Comparison of ENCODE assay signal across 9 cellular contexts in the genomic region with DNA sequence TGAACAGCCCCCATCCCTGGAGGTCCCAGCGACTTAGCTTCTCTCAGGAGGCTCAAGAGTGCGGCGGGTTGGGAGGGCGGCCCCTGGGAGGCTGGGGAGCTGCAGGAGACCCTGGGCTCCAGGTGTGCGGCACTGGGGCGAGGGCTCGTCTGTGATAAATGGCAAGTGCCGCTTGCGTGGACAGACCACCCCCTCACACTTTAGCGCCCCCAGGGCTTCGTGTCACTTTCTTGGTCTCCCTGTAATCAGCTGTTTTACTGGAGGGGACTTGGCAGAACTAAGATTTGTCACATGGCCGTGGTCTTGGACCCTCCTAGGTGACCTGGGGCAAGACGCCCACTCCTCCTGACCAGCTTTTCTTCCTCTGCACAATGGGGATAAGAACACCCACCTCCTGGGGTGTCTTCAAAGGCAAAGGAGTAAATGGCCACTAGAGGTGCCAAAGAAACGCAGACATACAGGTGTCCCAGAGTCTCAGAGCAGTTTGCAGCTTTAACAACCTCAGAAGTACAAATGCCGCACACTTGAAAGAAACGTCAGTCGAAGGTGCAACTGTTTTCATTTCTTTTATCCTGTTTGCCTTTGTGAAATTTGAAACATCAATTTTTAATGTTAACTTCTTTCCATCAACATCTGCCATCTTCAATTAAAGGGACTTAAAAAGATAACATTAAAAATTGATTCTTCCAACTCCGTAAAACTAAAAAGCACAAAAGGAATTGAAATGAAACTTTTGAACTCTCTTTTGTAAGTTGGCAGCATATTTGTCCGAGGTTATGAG. TPM values are rescaled to one million over a fixed set of nuclear protein-coding genes. Genes with fewer than 3 reads are reported as not detected.
DNase-seq lines count a peak whose midpoint lies in the region; ATAC-seq and TF ChIP-seq lines count a peak whose summit lies in the region.
"Had no signal": no experiment of that assay in that cellular context is flagged by ENCODE, and none has a peak within 500 bp of the region (broad histone marks: within the 10 kb centered on the region; RNA-seq: fewer than 3 reads in every experiment).

No MANE protein-coding gene starts in this region.

- intact Hi-C loops in CD4-positive, alpha-beta T cell (cut with DNase I, micrococcal nuclease): no loop called here
- intact Hi-C loops in colonic mucosa (cut with DNase I) (no loop called here), mucosa of descending colon (cut with DNase I, micrococcal nuclease) (no loop called here), natural killer cell (cut with micrococcal nuclease) (no loop called here)

- H3K4me3 ChIP-seq in colonic mucosa: peak overlapping the region; percentile 62
- peak overlapping the region; percentile 15 for H3K4me3 ChIP-seq in mucosa of descending colon

- H3K9me3 Mint-ChIP-seq in CD4-positive, alpha-beta T cell: no peaks in the 10 kb centered on the region
- no peaks in the 10 kb centered on the region for H3K9me3 Mint-ChIP-seq in natural killer cell

- H3K27ac ChIP-seq in CD4-positive, alpha-beta T cell (ENCODE audit: low read depth, low read length): no peak overlapping the region
- H3K27ac ChIP-seq in colonic mucosa: peak overlapping the region; percentile 95

- ATAC-seq in CD4-positive, alpha-beta T cell (ENCODE audit: poor library complexity): peak; percentile 66
- ATAC-seq in GM21529 (IDR thresholded peaks at IDR 0.05; ENCODE audit: unreplicated experiment) (peak; percentile 39), mucosa of descending colon (peak; percentile 64), natural killer cell (no peak), HG03571 (IDR thresholded peaks at IDR 0.05; ENCODE audit: unreplicated experiment) (no peak)

- no peaks in the 10 kb centered on the region for H3K9me3 ChIP-seq in CD4-positive, alpha-beta T cell (ENCODE audit: control insufficient read depth, low read length)
- no peaks in the 10 kb centered on the region for H3K9me3 ChIP-seq in colonic mucosa
- H3K9me3 ChIP-seq in mucosa of descending colon: no peaks in the 10 kb centered on the region

- CTCF ChIA-PET in CD4-positive, alpha-beta T cell (lab: Charles Lee): no interaction called here

- H3K4me3 Mint-ChIP-seq in CD4-positive, alpha-beta T cell: peak overlapping the region; percentile 62
- no peak overlapping the region for H3K4me3 Mint-ChIP-seq in natural killer cell

- peaks cover 12% of the 10 kb centered on the region for H3K4me1 Mint-ChIP-seq in CD4-positive, alpha-beta T cell (ENCODE audit: low read depth)
- H3K4me1 Mint-ChIP-seq in natural killer cell: peaks cover 0 to 15% of the 10 kb centered on the region in 2 donors

- TF ChIP-seq CTCF in CD4-positive, alpha-beta T cell (IDR thresholded peaks at IDR 0.05): no peak
- TF ChIP-seq CTCF in colonic mucosa (IDR thresholded peaks at IDR 0.05) (peak; percentile 39), mucosa of descending colon (IDR thresholded peaks at IDR 0.05) (peak; percentile 23), natural killer cell (IDR thresholded peaks at IDR 0.05) (no peak)

- peaks cover 33% of the 10 kb centered on the region for H3K27me3 Mint-ChIP-seq in CD4-positive, alpha-beta T cell
- peaks cover 0 to 12% of the 10 kb centered on the region in 2 donors for H3K27me3 Mint-ChIP-seq in natural killer cell (ENCODE audit: low read depth in 2 of 2)

- H3K4me1 ChIP-seq in colonic mucosa (peaks cover 10% of the 10 kb centered on the region), mucosa of descending colon (ENCODE audit: low read depth) (peaks cover 17% of the 10 kb centered on the region)

- no peak overlapping the region for H3K27ac Mint-ChIP-seq in CD4-positive, alpha-beta T cell
- H3K27ac Mint-ChIP-seq in natural killer cell: peak overlapping the region in 1 of 2 donors; percentile 11

- no peak for DNase-seq in CD4-positive, alpha-beta T cell
- DNase-seq in OCI-M1 (lab: John Stamatoyannopoulos, UW): peak; percentile 60
- DNase-seq in colonic mucosa: peak; percentile 50
- DNase-seq in mucosa of descending colon: peak in 1 of 3 donors; percentile 65
- DNase-seq in natural killer cell: no peak
- no peak for DNase-seq in GF-D8 (lab: John Stamatoyannopoulos, UW)

- no peaks in the 10 kb centered on the region for H3K36me3 Mint-ChIP-seq in CD4-positive, alpha-beta T cell (ENCODE audit: low read depth)
- H3K36me3 Mint-ChIP-seq in natural killer cell: no peaks in the 10 kb centered on the region

- no peaks in the 10 kb centered on the region for H3K36me3 ChIP-seq in colonic mucosa
- no peaks in the 10 kb centered on the region for H3K36me3 ChIP-seq in mucosa of descending colon (ENCODE audit: low read depth)

- POLR2A ChIA-PET in CD4-positive, alpha-beta T cell (lab: Charles Lee): no interaction called here

- H3K27me3 ChIP-seq in CD4-positive, alpha-beta T cell (ENCODE audit: control insufficient read depth, insufficient read depth, low read length): peaks cover 39% of the 10 kb centered on the region
- no peaks in the 10 kb centered on the region for H3K27me3 ChIP-seq in colonic mucosa

- peak overlapping the region; percentile 94 to 95 for H3K9ac ChIP-seq in colonic mucosa (ENCODE audit: low read depth in 2 of 2, low read length in 2 of 2)

RNA-seq across cellular contexts. Expression of a gene that starts 0.9 kb away (rescaled TPM):
- total RNA-seq in CD4-positive, alpha-beta T cell: 1 to 10 TPM; 2.1 to 2.6 TPM
- 10 to 100 TPM in 1 of 2 donors, 1 to 10 TPM in 1; 9.4 to 11.9 TPM for total RNA-seq in colonic mucosa
- 10 to 100 TPM; 11.6 to 15.9 (median 12.2) TPM for total RNA-seq in mucosa of descending colon
- total RNA-seq in natural killer cell: 1 to 10 TPM; 3.9 to 4.1 (median 4.0) TPM

RNA-seq across cellular contexts. Expression of a gene that starts 14.1 kb away (rescaled TPM):
- total RNA-seq in CD4-positive, alpha-beta T cell: not detected
- total RNA-seq in colonic mucosa (under 1 TPM; 0.25 to 0.42 TPM), mucosa of descending colon (1 to 10 TPM in 1 of 3 donors, under 1 TPM in 2; 0.55 to 2.0 (median 0.96) TPM), natural killer cell (under 1 TPM in 1 of 3 donors, not detected in 2; 0.75 TPM)
- total RNA-seq: T-helper 2 cell treated with Interferon-gamma antibody and Interleukin-4, amounts not matched to agents 100 ng/mL and 5 ng/mL, for 36 hours had no signal

RNA-seq across cellular contexts. Expression of a gene that starts 55.1 kb away (rescaled TPM):
- total RNA-seq in CD4-positive, alpha-beta T cell: 1 to 10 TPM; 4.7 to 5.3 TPM
- total RNA-seq in colonic mucosa (10 to 100 TPM in 1 of 2 donors, 1 to 10 TPM in 1; 5.5 to 10.6 TPM), mucosa of descending colon (10 to 100 TPM in 2 of 3 donors, 1 to 10 TPM in 1; 9.0 to 13.9 (median 12.2) TPM), natural killer cell (10 to 100 TPM in 2 of 3 donors, 1 to 10 TPM in 1; 8.5 to 13.2 (median 11.9) TPM)

Comparison
In these comparisons a context has a peak if more than half of its experiments do, and no peak if none do; other contexts are left out.
1. ATAC-seq: peak in CD4-positive, alpha-beta T cell (single experiment), GM21529 (single experiment) and mucosa of descending colon (single experiment); none in natural killer cell (0 of 3) and HG03571 (single experiment).
2. DNase-seq: peak in OCI-M1 (single experiment) and colonic mucosa (single experiment); none in CD4-positive, alpha-beta T cell (0 of 10), natural killer cell (single experiment) and GF-D8 (single experiment).
3. CTCF ChIP-seq: peak in colonic mucosa (single experiment) and mucosa of descending colon (single experiment); none in CD4-positive, alpha-beta T cell (single experiment) and natural killer cell (single experiment).